18 cellular contexts compared by ENCODE assay signal in the genomic region with DNA sequence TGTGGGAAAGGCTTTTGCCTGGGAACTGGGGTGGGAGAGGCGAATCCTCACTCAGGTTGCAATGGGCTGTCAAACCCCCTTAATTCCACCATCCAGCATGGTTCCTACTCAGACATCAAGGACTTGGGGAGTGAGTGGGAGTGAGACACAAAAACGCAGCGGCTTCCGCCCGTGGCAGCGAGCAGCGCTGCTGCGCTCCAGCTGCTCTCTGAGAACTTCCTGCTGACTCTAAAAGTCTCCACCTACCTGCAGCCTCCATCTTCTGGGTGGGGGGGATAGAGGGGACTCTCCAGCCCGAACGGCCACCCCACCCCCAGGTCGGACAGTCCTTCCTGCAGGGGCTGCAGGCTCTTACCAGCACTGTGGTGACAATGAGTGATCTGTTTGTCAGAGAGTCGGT.
"Had no signal": no experiment of that assay in that cellular context is flagged by ENCODE, and none has a peak within 500 bp of the region (broad histone marks: within the 10 kb centered on the region; RNA-seq: fewer than 3 reads in every experiment).

No MANE protein-coding gene starts in this region.

- H3K27me3 ChIP-seq: colonic mucosa, foreskin keratinocyte had no signal

- H3K79me2 ChIP-seq: hepatocyte had no signal

- H3K4me1 ChIP-seq: colonic mucosa, esophagus muscularis mucosa, foreskin keratinocyte, gastroesophageal sphincter, heart left ventricle, left lung, lower lobe of right lung had no signal

- H3K4me3 ChIP-seq: colonic mucosa, esophagus muscularis mucosa, gastroesophageal sphincter, heart left ventricle, hepatocyte, left lung, lower lobe of right lung had no signal

- ATAC-seq: foreskin keratinocyte, gastroesophageal sphincter, heart left ventricle, left colon, left lung, left ventricle myocardium superior, lower lobe of right lung had no signal

- DNase-seq: colonic mucosa; cortex of kidney; effector memory CD4-positive, alpha-beta T cell; foreskin keratinocyte; heart left ventricle; hypothalamus; immature natural killer cell; islet precursor cell; kidney; kidney glomerular epithelial cell; left colon; left lung; left ventricle myocardium superior; lower lobe of right lung; mesenchymal stem cell had no signal

- H3K4me2 ChIP-seq: hepatocyte had no signal

- H3K9me3 ChIP-seq: colonic mucosa, esophagus muscularis mucosa, gastroesophageal sphincter, heart left ventricle, left lung, lower lobe of right lung had no signal

- H2AFZ ChIP-seq: hepatocyte had no signal

- H3K36me3 ChIP-seq: colonic mucosa, esophagus muscularis mucosa, gastroesophageal sphincter, heart left ventricle, left lung, lower lobe of right lung had no signal

- H3K27ac ChIP-seq: colonic mucosa, esophagus muscularis mucosa, foreskin keratinocyte, gastroesophageal sphincter, heart left ventricle, hepatocyte, left lung, lower lobe of right lung had no signal
